In the genomic region with DNA sequence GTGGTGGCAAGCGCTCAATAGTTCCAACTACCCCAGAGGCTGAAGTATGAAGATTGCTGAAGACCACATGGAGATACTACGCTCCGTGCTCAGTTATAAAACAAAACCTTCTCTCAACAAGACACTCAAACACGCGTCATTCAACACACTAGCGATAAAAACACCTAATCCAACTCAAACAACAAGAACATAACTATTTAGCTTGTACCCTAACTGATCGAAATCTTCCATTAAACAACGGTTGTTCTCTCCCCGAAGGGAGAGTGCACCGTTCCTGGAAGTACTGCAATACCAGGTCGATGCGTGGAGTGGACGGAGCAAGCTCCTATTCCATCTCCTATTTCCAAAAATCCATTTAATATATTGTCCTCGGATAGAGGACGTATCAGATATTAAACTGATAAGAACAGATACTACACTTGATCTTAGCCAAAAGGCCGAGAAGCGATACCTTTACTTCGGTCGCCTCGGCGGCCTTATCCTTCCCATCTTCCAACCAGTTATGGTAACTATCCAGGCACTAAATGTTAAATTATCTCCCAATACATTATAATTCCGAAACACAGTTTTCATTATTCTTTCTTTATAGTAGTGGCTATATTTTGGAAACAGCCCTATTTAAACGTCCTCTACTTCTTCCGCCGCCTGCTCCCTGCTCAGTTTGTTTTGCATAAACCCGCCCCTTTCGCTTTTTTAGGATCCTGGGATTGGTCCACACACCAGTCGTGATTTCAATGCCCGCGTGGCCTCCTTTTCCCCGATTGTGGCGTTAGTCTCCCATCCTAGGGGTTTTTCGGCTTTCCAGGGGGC, we compare ENCODE assay signal across 1 cellular context.
TF ChIP-seq lines count a peak whose summit lies in the region.

No MANE protein-coding gene starts in this region.

TF ChIP-seq in HepG2, 621 proteins besides CTCF, POLR2A, EP300 and RAD21 (continued from another document and continues in another):
- TF ChIP-seq ZBTB21 (CRISPR knock-in tag; IDR thresholded peaks at IDR 0.05) (peak; percentile 84), MAF1 (CRISPR knock-in tag; IDR thresholded peaks at IDR 0.05; ENCODE audit: borderline replicate concordance) (peak; percentile 89; the same call in 1 of the 2 replicates), HNRNPH1 (optimal IDR thresholded peaks at IDR 0.05; ENCODE audit: low read depth, low read length) (no peak), THYN1 (CRISPR knock-in tag; IDR thresholded peaks at IDR 0.05; ENCODE audit: borderline replicate concordance, low read depth) (no peak), FOXO1 (CRISPR knock-in tag; IDR thresholded peaks at IDR 0.05) (peak; percentile 79), ARNT2 (CRISPR knock-in tag; IDR thresholded peaks at IDR 0.05; ENCODE audit: low read depth) (peak; percentile 81; the same call in 1 of the 2 replicates), KDM5B (CRISPR knock-in tag; IDR thresholded peaks at IDR 0.05; ENCODE audit: borderline replicate concordance) (no peak), U2AF1 (optimal IDR thresholded peaks at IDR 0.05; ENCODE audit: low read depth, low read length) (no peak), ZNF224 (CRISPR knock-in tag; IDR thresholded peaks at IDR 0.05) (no peak), ZNF564 (CRISPR knock-in tag; IDR thresholded peaks at IDR 0.05) (peak; percentile 91), ETV6 (CRISPR knock-in tag; conservative IDR thresholded peaks at IDR 0.05) (peak; percentile 98), HNRNPL (IDR thresholded peaks at IDR 0.05; ENCODE audit: low read depth, low read length) (no peak), PCBP1 (IDR thresholded peaks at IDR 0.05; ENCODE audit: borderline replicate concordance, low read depth, low read length) (no peak), MEIS2 (CRISPR knock-in tag; IDR thresholded peaks at IDR 0.05) (peak; percentile 64; the same call in 1 of the 2 replicates), ZNF672 (CRISPR knock-in tag; IDR thresholded peaks at IDR 0.05) (peak; percentile 94; the same call in 1 of the 2 replicates), ZNF292 (CRISPR knock-in tag; IDR thresholded peaks at IDR 0.05; ENCODE audit: borderline replicate concordance, low read depth) (no peak), ZBTB7A (CRISPR knock-in tag; IDR thresholded peaks at IDR 0.05) (peak; percentile 72; the same call in 1 of the 2 replicates), ZNF251 (CRISPR knock-in tag; IDR thresholded peaks at IDR 0.05) (no peak; the same call in 1 of the 2 replicates), PPARG (CRISPR knock-in tag; conservative IDR thresholded peaks at IDR 0.05) (peak; percentile 92), ZNF326 (CRISPR knock-in tag; IDR thresholded peaks at IDR 0.05; ENCODE audit: borderline replicate concordance) (peak; percentile 91; the same call in 1 of the 2 replicates), STAT5B (CRISPR knock-in tag; IDR thresholded peaks at IDR 0.05) (peak; percentile 92), ZNF205 (CRISPR knock-in tag; IDR thresholded peaks at IDR 0.05) (peak; percentile 94), FOXC1 (CRISPR knock-in tag; IDR thresholded peaks at IDR 0.05; ENCODE audit: borderline replicate concordance) (no peak; the same call in 1 of the 2 replicates), GTF2F1 (IDR thresholded peaks at IDR 0.05; ENCODE audit: low read length) (peak; percentile 100), KMT2A (CRISPR knock-in tag; IDR thresholded peaks at IDR 0.05) (peak; percentile 89; the same call in 1 of the 2 replicates), CHCHD3 (CRISPR knock-in tag; IDR thresholded peaks at IDR 0.05) (peak; percentile 55; the same call in 1 of the 2 replicates)
- TF ChIP-seq, protein P1, sequence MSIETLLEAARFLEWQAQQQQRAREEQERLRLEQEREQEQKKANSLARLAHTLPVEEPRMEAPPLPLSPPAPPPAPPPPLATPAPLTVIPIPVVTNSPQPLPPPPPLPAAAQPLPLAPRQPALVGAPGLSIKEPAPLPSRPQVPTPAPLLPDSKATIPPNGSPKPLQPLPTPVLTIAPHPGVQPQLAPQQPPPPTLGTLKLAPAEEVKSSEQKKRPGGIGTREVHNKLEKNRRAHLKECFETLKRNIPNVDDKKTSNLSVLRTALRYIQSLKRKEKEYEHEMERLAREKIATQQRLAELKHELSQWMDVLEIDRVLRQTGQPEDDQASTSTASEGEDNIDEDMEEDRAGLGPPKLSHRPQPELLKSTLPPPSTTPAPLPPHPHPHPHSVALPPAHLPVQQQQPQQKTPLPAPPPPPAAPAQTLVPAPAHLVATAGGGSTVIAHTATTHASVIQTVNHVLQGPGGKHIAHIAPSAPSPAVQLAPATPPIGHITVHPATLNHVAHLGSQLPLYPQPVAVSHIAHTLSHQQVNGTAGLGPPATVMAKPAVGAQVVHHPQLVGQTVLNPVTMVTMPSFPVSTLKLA (IDR thresholded peaks at IDR 0.05) = peak; percentile 41; the same call in 1 of the 2 replicates
- TF ChIP-seq, protein P2, sequence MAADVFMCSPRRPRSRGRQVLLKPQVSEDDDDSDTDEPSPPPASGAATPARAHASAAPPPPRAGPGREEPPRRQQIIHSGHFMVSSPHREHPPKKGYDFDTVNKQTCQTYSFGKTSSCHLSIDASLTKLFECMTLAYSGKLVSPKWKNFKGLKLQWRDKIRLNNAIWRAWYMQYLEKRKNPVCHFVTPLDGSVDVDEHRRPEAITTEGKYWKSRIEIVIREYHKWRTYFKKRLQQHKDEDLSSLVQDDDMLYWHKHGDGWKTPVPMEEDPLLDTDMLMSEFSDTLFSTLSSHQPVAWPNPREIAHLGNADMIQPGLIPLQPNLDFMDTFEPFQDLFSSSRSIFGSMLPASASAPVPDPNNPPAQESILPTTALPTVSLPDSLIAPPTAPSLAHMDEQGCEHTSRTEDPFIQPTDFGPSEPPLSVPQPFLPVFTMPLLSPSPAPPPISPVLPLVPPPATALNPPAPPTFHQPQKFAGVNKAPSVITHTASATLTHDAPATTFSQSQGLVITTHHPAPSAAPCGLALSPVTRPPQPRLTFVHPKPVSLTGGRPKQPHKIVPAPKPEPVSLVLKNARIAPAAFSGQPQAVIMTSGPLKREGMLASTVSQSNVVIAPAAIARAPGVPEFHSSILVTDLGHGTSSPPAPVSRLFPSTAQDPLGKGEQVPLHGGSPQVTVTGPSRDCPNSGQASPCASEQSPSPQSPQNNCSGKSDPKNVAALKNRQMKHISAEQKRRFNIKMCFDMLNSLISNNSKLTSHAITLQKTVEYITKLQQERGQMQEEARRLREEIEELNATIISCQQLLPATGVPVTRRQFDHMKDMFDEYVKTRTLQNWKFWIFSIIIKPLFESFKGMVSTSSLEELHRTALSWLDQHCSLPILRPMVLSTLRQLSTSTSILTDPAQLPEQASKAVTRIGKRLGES (CRISPR knock-in tag; IDR thresholded peaks at IDR 0.05; ENCODE audit: borderline replicate concordance) = peak; percentile 89; the same call in 1 of the 2 replicates
- TF ChIP-seq, protein P3, sequence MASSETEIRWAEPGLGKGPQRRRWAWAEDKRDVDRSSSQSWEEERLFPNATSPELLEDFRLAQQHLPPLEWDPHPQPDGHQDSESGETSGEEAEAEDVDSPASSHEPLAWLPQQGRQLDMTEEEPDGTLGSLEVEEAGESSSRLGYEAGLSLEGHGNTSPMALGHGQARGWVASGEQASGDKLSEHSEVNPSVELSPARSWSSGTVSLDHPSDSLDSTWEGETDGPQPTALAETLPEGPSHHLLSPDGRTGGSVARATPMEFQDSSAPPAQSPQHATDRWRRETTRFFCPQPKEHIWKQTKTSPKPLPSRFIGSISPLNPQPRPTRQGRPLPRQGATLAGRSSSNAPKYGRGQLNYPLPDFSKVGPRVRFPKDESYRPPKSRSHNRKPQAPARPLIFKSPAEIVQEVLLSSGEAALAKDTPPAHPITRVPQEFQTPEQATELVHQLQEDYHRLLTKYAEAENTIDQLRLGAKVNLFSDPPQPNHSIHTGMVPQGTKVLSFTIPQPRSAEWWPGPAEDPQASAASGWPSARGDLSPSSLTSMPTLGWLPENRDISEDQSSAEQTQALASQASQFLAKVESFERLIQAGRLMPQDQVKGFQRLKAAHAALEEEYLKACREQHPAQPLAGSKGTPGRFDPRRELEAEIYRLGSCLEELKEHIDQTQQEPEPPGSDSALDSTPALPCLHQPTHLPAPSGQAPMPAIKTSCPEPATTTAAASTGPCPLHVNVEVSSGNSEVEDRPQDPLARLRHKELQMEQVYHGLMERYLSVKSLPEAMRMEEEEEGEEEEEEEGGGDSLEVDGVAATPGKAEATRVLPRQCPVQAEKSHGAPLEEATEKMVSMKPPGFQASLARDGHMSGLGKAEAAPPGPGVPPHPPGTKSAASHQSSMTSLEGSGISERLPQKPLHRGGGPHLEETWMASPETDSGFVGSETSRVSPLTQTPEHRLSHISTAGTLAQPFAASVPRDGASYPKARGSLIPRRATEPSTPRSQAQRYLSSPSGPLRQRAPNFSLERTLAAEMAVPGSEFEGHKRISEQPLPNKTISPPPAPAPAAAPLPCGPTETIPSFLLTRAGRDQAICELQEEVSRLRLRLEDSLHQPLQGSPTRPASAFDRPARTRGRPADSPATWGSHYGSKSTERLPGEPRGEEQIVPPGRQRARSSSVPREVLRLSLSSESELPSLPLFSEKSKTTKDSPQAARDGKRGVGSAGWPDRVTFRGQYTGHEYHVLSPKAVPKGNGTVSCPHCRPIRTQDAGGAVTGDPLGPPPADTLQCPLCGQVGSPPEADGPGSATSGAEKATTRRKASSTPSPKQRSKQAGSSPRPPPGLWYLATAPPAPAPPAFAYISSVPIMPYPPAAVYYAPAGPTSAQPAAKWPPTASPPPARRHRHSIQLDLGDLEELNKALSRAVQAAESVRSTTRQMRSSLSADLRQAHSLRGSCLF (CRISPR knock-in tag; IDR thresholded peaks at IDR 0.05; ENCODE audit: borderline replicate concordance) = peak; percentile 59; the same call in 1 of the 2 replicates
- TF ChIP-seq, protein P4, sequence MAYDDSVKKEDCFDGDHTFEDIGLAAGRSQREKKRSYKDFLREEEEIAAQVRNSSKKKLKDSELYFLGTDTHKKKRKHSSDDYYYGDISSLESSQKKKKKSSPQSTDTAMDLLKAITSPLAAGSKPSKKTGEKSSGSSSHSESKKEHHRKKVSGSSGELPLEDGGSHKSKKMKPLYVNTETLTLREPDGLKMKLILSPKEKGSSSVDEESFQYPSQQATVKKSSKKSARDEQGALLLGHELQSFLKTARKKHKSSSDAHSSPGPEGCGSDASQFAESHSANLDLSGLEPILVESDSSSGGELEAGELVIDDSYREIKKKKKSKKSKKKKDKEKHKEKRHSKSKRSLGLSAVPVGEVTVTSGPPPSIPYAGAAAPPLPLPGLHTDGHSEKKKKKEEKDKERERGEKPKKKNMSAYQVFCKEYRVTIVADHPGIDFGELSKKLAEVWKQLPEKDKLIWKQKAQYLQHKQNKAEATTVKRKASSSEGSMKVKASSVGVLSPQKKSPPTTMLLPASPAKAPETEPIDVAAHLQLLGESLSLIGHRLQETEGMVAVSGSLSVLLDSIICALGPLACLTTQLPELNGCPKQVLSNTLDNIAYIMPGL (CRISPR knock-in tag; IDR thresholded peaks at IDR 0.05; ENCODE audit: borderline replicate concordance in 1 of 2, low read depth in 1 of 2) = peak in 1 of 2 experiments; percentile 82; a peak in 2 of 4 replicates
- TF ChIP-seq, protein P5, sequence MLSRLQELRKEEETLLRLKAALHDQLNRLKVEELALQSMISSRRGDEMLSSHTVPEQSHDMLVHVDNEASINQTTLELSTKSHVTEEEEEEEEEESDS (CRISPR knock-in tag; IDR thresholded peaks at IDR 0.05; ENCODE audit: borderline replicate concordance) = peak; percentile 100
- TF ChIP-seq, protein P6, sequence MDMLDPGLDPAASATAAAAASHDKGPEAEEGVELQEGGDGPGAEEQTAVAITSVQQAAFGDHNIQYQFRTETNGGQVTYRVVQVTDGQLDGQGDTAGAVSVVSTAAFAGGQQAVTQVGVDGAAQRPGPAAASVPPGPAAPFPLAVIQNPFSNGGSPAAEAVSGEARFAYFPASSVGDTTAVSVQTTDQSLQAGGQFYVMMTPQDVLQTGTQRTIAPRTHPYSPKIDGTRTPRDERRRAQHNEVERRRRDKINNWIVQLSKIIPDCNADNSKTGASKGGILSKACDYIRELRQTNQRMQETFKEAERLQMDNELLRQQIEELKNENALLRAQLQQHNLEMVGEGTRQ (IDR thresholded peaks at IDR 0.05; ENCODE audit: low read depth, low read length) = no peak
- TF ChIP-seq, protein P6 (CRISPR knock-in tag; IDR thresholded peaks at IDR 0.05; ENCODE audit: borderline replicate concordance) = peak; percentile 34; the same call in 1 of the 2 replicates
- TF ChIP-seq, protein P7, sequence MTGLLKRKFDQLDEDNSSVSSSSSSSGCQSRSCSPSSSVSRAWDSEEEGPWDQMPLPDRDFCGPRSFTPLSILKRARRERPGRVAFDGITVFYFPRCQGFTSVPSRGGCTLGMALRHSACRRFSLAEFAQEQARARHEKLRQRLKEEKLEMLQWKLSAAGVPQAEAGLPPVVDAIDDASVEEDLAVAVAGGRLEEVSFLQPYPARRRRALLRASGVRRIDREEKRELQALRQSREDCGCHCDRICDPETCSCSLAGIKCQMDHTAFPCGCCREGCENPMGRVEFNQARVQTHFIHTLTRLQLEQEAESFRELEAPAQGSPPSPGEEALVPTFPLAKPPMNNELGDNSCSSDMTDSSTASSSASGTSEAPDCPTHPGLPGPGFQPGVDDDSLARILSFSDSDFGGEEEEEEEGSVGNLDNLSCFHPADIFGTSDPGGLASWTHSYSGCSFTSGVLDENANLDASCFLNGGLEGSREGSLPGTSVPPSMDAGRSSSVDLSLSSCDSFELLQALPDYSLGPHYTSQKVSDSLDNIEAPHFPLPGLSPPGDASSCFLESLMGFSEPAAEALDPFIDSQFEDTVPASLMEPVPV (CRISPR knock-in tag; IDR thresholded peaks at IDR 0.05) = peak; percentile 27; the same call in 1 of the 2 replicates
- TF ChIP-seq, protein P8, sequence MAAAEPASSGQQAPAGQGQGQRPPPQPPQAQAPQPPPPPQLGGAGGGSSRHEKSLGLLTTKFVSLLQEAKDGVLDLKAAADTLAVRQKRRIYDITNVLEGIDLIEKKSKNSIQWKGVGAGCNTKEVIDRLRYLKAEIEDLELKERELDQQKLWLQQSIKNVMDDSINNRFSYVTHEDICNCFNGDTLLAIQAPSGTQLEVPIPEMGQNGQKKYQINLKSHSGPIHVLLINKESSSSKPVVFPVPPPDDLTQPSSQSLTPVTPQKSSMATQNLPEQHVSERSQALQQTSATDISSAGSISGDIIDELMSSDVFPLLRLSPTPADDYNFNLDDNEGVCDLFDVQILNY (CRISPR knock-in tag; conservative IDR thresholded peaks at IDR 0.05) = 0 out of 2 replicates have a peak, but pooled peaks have one; percentile 35
- TF ChIP-seq, protein P9, sequence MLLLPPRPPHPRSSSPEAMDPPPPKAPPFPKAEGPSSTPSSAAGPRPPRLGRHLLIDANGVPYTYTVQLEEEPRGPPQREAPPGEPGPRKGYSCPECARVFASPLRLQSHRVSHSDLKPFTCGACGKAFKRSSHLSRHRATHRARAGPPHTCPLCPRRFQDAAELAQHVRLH (CRISPR knock-in tag; IDR thresholded peaks at IDR 0.05; ENCODE audit: borderline replicate concordance, low read depth) = peak; percentile 71; the same call in 1 of the 2 replicates
